ENCODE assay signal across 10 cellular contexts in genomic region chr19:9308091-9308490, GRCh38. TPM values are rescaled to one million over a fixed set of nuclear protein-coding genes. Genes with fewer than 3 reads are reported as not detected.
DNase-seq lines count a peak whose midpoint lies in the region; TF ChIP-seq lines count a peak whose summit lies in the region.
"Had no signal": no experiment of that assay in that cellular context is flagged by ENCODE, and none has a peak within 500 bp of the region (broad histone marks: within the 10 kb centered on the region; RNA-seq: fewer than 3 reads in every experiment).

No MANE protein-coding gene starts in this region.

- H3K4me1 ChIP-seq in stomach = peaks cover 0 to 24% (median 21%) of the 10 kb centered on the region in 4 donors

- POLR2A ChIA-PET in RWPE1 (lab: Yijun Ruan, JAX; ENCODE audit: low non-redundant PET) = no interaction called here

- no peak for TF ChIP-seq EP300 in stomach (IDR thresholded peaks at IDR 0.05)

- peaks cover 2% of the 10 kb centered on the region for H3K27me3 Mint-ChIP-seq in activated naive CD4-positive, alpha-beta T cell treated with anti-CD3 and anti-CD28 coated beads for 36 hours (ENCODE audit: low read depth)

- TF ChIP-seq POLR2A in stomach (IDR thresholded peaks at IDR 0.05) = no peak

- H3K36me3 Mint-ChIP-seq in activated naive CD4-positive, alpha-beta T cell treated with anti-CD3 and anti-CD28 coated beads for 36 hours (ENCODE audit: low read depth) = peaks cover 33% of the 10 kb centered on the region

- H3K27ac ChIP-seq in stomach = no peak overlapping the region
- no peak overlapping the region for H3K27ac ChIP-seq in RWPE1
- H3K27ac ChIP-seq: Peyer's patch had no signal

- no peak for DNase-seq in activated naive CD4-positive, alpha-beta T cell treated with anti-CD3 and anti-CD28 coated beads for 36 hours
- no peak for DNase-seq in activated naive CD4-positive, alpha-beta T cell (lab: John Stamatoyannopoulos, UW)
- DNase-seq in fibroblast of villous mesenchyme (ENCODE audit: low read depth) (no peak), stomach (no peak), GM03348 (ENCODE audit: low spot score) (no peak), NCI-H146 treated with DMSO at 0.1 percent for 48 hours (lab: John Stamatoyannopoulos, UW; ENCODE audit: unreplicated experiment) (no peak), RWPE1 (ENCODE audit: low spot score) (no peak)
- DNase-seq: Peyer's patch had no signal

- 35 to 47% (median 44%) methylated on average over 2 of the region's 2 CpGs for WGBS in stomach, 5 donors

- no peak overlapping the region for H3K27ac Mint-ChIP-seq in activated naive CD4-positive, alpha-beta T cell treated with anti-CD3 and anti-CD28 coated beads for 36 hours

- peaks cover 3 to 29% (median 17%) of the 10 kb centered on the region in 4 donors for H3K9me3 ChIP-seq in stomach

- peak overlapping the region; percentile 95 for H3K4me3 ChIP-seq in WI38 (ENCODE audit: low read depth, low read length)
- H3K4me3 ChIP-seq in fibroblast of villous mesenchyme (ENCODE audit: low read depth, low read length) = peak overlapping the region; percentile 92
- H3K4me3 ChIP-seq in stomach = peak overlapping the region in 3 of 4 donors; percentile 64 to 93 (median 67)

- TF ChIP-seq CTCF in WI38 (IDR thresholded peaks at IDR 0.05; ENCODE audit: low read depth, low read length) = no peak
- no peak for TF ChIP-seq CTCF in fibroblast of villous mesenchyme (IDR thresholded peaks at IDR 0.05; ENCODE audit: insufficient read depth, low read depth, low read length)
- no peak for TF ChIP-seq CTCF in stomach (IDR thresholded peaks at IDR 0.05)
- TF ChIP-seq CTCF in RWPE1 (conservative IDR thresholded peaks at IDR 0.05; ENCODE audit: low read depth) = no peak

- CTCF ChIA-PET in activated naive CD4-positive, alpha-beta T cell treated with anti-CD3 and anti-CD28 coated beads for 36 hours (lab: Charles Lee) = no interaction called here
- CTCF ChIA-PET in RWPE1 (lab: Yijun Ruan, JAX) = interaction anchor here (0.7 kb wide), 1 partner anchor 49 kb away, joined by 6 read pairs; no protein-coding TSS in a partner anchor

- H3K4me3 Mint-ChIP-seq in activated naive CD4-positive, alpha-beta T cell treated with anti-CD3 and anti-CD28 coated beads for 36 hours = peak overlapping the region; percentile 86

- H3K36me3 ChIP-seq in stomach = peaks cover 18 to 34% (median 22%) of the 10 kb centered on the region in 4 donors

- intact Hi-C loops in activated naive CD4-positive, alpha-beta T cell treated with anti-CD3 and anti-CD28 coated beads for 36 hours (cut with micrococcal nuclease) = loop anchor here (2.0 to 5.0 kb wide), 3 partner anchors 129 to 485 kb away; partner anchors contain the start of genes MBD3L1, ZNF266 and ZNF558
- intact Hi-C loops in stomach (cut with DNase I; ENCODE audit: low total_unique reads) = no loop called here

- H3K27me3 ChIP-seq in stomach = no peaks in the 10 kb centered on the region
- H3K27me3 ChIP-seq: Peyer's patch had no signal

- peaks cover 12% of the 10 kb centered on the region for H3K4me1 Mint-ChIP-seq in activated naive CD4-positive, alpha-beta T cell treated with anti-CD3 and anti-CD28 coated beads for 36 hours (ENCODE audit: low read depth)

- peaks cover 21% of the 10 kb centered on the region for H3K9me3 Mint-ChIP-seq in activated naive CD4-positive, alpha-beta T cell treated with anti-CD3 and anti-CD28 coated beads for 36 hours

RNA-seq across cellular contexts. Expression of gene ZNF699, which starts 1.5 kb away (rescaled TPM):
- 1 to 10 TPM; 4.6 to 6.4 TPM for total RNA-seq in activated naive CD4-positive, alpha-beta T cell treated with anti-CD3 and anti-CD28 coated beads for 36 hours
- 11.7 and 14.8 TPM in 2 replicates for total RNA-seq in fibroblast of villous mesenchyme
- total RNA-seq in stomach = 10 to 100 TPM in 2 of 5 donors, 1 to 10 TPM in 2, not detected in 1; 2.2 to 53.6 (median 10.2) TPM
- 1 to 10 TPM in 2 of 3 donors, under 1 TPM in 1; 0.63 to 3.1 (median 1.2) TPM for polyA plus RNA-seq in stomach

RNA-seq across cellular contexts. Expression of gene ZNF559, which starts 15.9 kb away (rescaled TPM):
- total RNA-seq in activated naive CD4-positive, alpha-beta T cell treated with anti-CD3 and anti-CD28 coated beads for 36 hours = 10 to 100 TPM; 10.3 to 11.2 TPM
- total RNA-seq in fibroblast of villous mesenchyme = 11.6 and 16.0 TPM in 2 replicates
- total RNA-seq in stomach = 10 to 100 TPM; 11.6 to 52.2 (median 16.9) TPM
- 10 to 100 TPM in 1 of 3 donors, 1 to 10 TPM in 2; 7.3 to 18.8 (median 9.6) TPM for polyA plus RNA-seq in stomach

RNA-seq across cellular contexts. Expression of gene ZNF177, which starts 54.7 kb away (rescaled TPM):
- under 1 TPM; 0.64 to 0.91 TPM for total RNA-seq in activated naive CD4-positive, alpha-beta T cell treated with anti-CD3 and anti-CD28 coated beads for 36 hours
- total RNA-seq in fibroblast of villous mesenchyme (0.64 and 1.7 TPM in 2 replicates), stomach (1 to 10 TPM in 4 of 5 donors, not detected in 1; 1.6 to 4.6 (median 3.2) TPM)
- polyA plus RNA-seq in stomach = 1 to 10 TPM in 1 of 3 donors, under 1 TPM in 2; 0.50 to 2.4 (median 0.92) TPM

RNA-seq across cellular contexts. Expression of gene OR7E24, which starts 57.4 kb away (rescaled TPM):
- not detected for total RNA-seq in activated naive CD4-positive, alpha-beta T cell treated with anti-CD3 and anti-CD28 coated beads for 36 hours
- total RNA-seq in fibroblast of villous mesenchyme (not detected in 2 replicates), stomach (not detected)
- polyA plus RNA-seq in stomach = not detected
- total RNA-seq: frontal cortex, Peyer's patch had no signal
